ENCODE assay signal across 22 cellular contexts in genomic region chr13:74675185-74675584, GRCh38.
A peak's percentile ranks its signal among the peaks of the same experiment; 100 is the strongest.
DNase-seq lines count a peak whose midpoint lies in the region; FAIRE-seq and TF ChIP-seq lines count a peak whose summit lies in the region.
"Had no signal": no experiment of that assay in that cellular context is flagged by ENCODE, and none has a peak within 500 bp of the region (broad histone marks: within the 10 kb centered on the region; RNA-seq: fewer than 3 reads in every experiment).

No MANE protein-coding gene starts in this region.

- no peak overlapping the region for H3K9ac ChIP-seq in GM23248
- H3K9ac ChIP-seq in astrocyte (ENCODE audit: low read length): no peak overlapping the region

- no peak overlapping the region for H3K27ac Mint-ChIP-seq in astrocyte (ENCODE audit: unreplicated experiment)
- H3K27ac Mint-ChIP-seq: activated CD4-positive, alpha-beta memory T cell treated with anti-CD3 and anti-CD28 coated beads, Interleukin-2, amount 10 ng/mL, durations not matched to agents 7 days and 5 days; CD4-positive, alpha-beta T cell; nephron had no signal

- no peaks in the 10 kb centered on the region for H3K4me1 Mint-ChIP-seq in astrocyte (ENCODE audit: low read depth, unreplicated experiment)
- H3K4me1 Mint-ChIP-seq: activated CD4-positive, alpha-beta memory T cell treated with anti-CD3 and anti-CD28 coated beads, Interleukin-2, amount 10 ng/mL, durations not matched to agents 7 days and 5 days; nephron had no signal

- H3K4me1 ChIP-seq in GM23248 (ENCODE audit: insufficient read depth) (no peaks in the 10 kb centered on the region), astrocyte (ENCODE audit: insufficient read depth, low read length) (no peaks in the 10 kb centered on the region)
- H3K4me1 ChIP-seq: adrenal gland, heart right ventricle had no signal

- no peaks in the 10 kb centered on the region for H3K9me3 ChIP-seq in GM23248 (ENCODE audit: low read depth)
- no peaks in the 10 kb centered on the region for H3K9me3 ChIP-seq in astrocyte (ENCODE audit: insufficient read depth, low read depth, low read length)
- H3K9me3 ChIP-seq: adrenal gland, heart right ventricle had no signal

- H3K4me3 ChIP-seq in GM23248: no peak overlapping the region
- no peak overlapping the region for H3K4me3 ChIP-seq in astrocyte (ENCODE audit: insufficient read depth, low read depth, low read length)
- H3K4me3 ChIP-seq: adrenal gland, heart right ventricle had no signal

- H3K4me3 Mint-ChIP-seq in astrocyte (ENCODE audit: unreplicated experiment): no peak overlapping the region
- H3K4me3 Mint-ChIP-seq: activated CD4-positive, alpha-beta memory T cell treated with anti-CD3 and anti-CD28 coated beads, Interleukin-2, amount 10 ng/mL, durations not matched to agents 7 days and 5 days; CD4-positive, alpha-beta T cell; nephron had no signal

- 68 to 76% methylated on average over 5 of the region's 5 CpGs for WGBS in GM23248 (ENCODE audit: low coverage in 1 of 2, low lambda C conversion rate in 2 of 2, missing lambda C conversion rate in 2 of 2), 2 experiments

- no peaks in the 10 kb centered on the region for H3K36me3 Mint-ChIP-seq in astrocyte (ENCODE audit: low read depth, unreplicated experiment)

- H3K27me3 ChIP-seq in GM23248 (replicated peaks; ENCODE audit: insufficient read depth) (no peaks in the 10 kb centered on the region), astrocyte (ENCODE audit: insufficient read depth, low read length) (no peaks in the 10 kb centered on the region)
- H3K27me3 ChIP-seq: adrenal gland, heart right ventricle had no signal

- H3K4me2 ChIP-seq in GM23248 (ENCODE audit: unreplicated experiment): no peak overlapping the region
- H3K4me2 ChIP-seq in astrocyte (ENCODE audit: low read length): no peak overlapping the region

- no peak for TF ChIP-seq CTCF in astrocyte (IDR thresholded peaks at IDR 0.05; ENCODE audit: insufficient read depth, low read depth, low read length)

- DNase-seq in GM23248 (peak; percentile 38), astrocyte (ENCODE audit: low read depth) (peak; percentile 75), fibroblast of peridontal ligament (ENCODE audit: extremely low read depth) (peak; percentile 8), non-pigmented ciliary epithelial cell (ENCODE audit: low read depth) (peak; percentile 20), NCI-H1436 (lab: John Stamatoyannopoulos, UW) (no peak), SKM-1 (lab: John Stamatoyannopoulos, UW; ENCODE audit: unreplicated experiment) (no peak)
- no peak for DNase-seq in activated naive CD4-positive, alpha-beta T cell treated with Interleukin-2 at 50 U/mL for 16 hours
- DNase-seq: activated CD4-positive, alpha-beta memory T cell treated with anti-CD3 and anti-CD28 coated beads, Interleukin-2, amount 10 ng/mL, durations not matched to agents 7 days and 5 days; activated gamma-delta T cell treated with Interleukin-2 at 50 U/mL for 16 hours; activated T-cell treated with anti-CD3 and anti-CD28 coated beads for 4 hours; adrenal gland; CD4-positive, alpha-beta T cell; DMS 273 treated with DMSO at 0.1 percent for 48 hours; GDM1; H7; heart right ventricle; KBM-7; NCI-H2171; NCI-H526 treated with DMSO at 0.1 percent for 48 hours; posterior cingulate gyrus had no signal

- in situ Hi-C loops in GM23248 (cut with MboI): no loop called here

- H3K9me3 Mint-ChIP-seq in astrocyte (ENCODE audit: unreplicated experiment): no peaks in the 10 kb centered on the region
- H3K9me3 Mint-ChIP-seq: activated CD4-positive, alpha-beta memory T cell treated with anti-CD3 and anti-CD28 coated beads, Interleukin-2, amount 10 ng/mL, durations not matched to agents 7 days and 5 days; CD4-positive, alpha-beta T cell had no signal

- H3K79me2 ChIP-seq in GM23248 (ENCODE audit: insufficient read depth) (no peaks in the 10 kb centered on the region), astrocyte (ENCODE audit: insufficient read depth, low read length) (no peaks in the 10 kb centered on the region)

- H3K27ac ChIP-seq in GM23248 (no peak overlapping the region), astrocyte (ENCODE audit: low read depth, low read length) (no peak overlapping the region)
- H3K27ac ChIP-seq: adrenal gland, heart right ventricle had no signal

- no peaks in the 10 kb centered on the region for H3K36me3 ChIP-seq in GM23248 (ENCODE audit: low read depth)
- H3K36me3 ChIP-seq in astrocyte (ENCODE audit: insufficient read depth, low read length): no peaks in the 10 kb centered on the region
- H3K36me3 ChIP-seq: adrenal gland, heart right ventricle had no signal

- H3F3A ChIP-seq in GM23248 (ENCODE audit: insufficient read depth): no peaks in the 10 kb centered on the region

- H4K20me1 ChIP-seq in GM23248 (ENCODE audit: insufficient read depth) (no peaks in the 10 kb centered on the region), astrocyte (ENCODE audit: insufficient read depth, low read length) (no peaks in the 10 kb centered on the region)

- H3K27me3 Mint-ChIP-seq in astrocyte (ENCODE audit: low read depth, unreplicated experiment): no peaks in the 10 kb centered on the region
- H3K27me3 Mint-ChIP-seq: activated CD4-positive, alpha-beta memory T cell treated with anti-CD3 and anti-CD28 coated beads, Interleukin-2, amount 10 ng/mL, durations not matched to agents 7 days and 5 days had no signal

- no peak overlapping the region for H2AFZ ChIP-seq in GM23248
- H2AFZ ChIP-seq in astrocyte (ENCODE audit: low read depth, low read length): no peak overlapping the region

- H3K9me2 ChIP-seq in GM23248 (ENCODE audit: insufficient read depth): no peaks in the 10 kb centered on the region

- peak; percentile 26 for FAIRE-seq in astrocyte (lab: Jason Lieb, UNC)
- FAIRE-seq: GM18507 had no signal

Comparison
In these comparisons a context has a peak if more than half of its experiments do, and no peak if none do; other contexts are left out.
1. DNase-seq: peak in GM23248 (single experiment), astrocyte (single experiment), fibroblast of peridontal ligament (single experiment) and non-pigmented ciliary epithelial cell (single experiment); none in NCI-H1436 (single experiment), activated naive CD4-positive, alpha-beta T cell treated with Interleukin-2 at 50 U/mL for 16 hours (single experiment) and SKM-1 (single experiment).